ENCODE assay signal across 13 cellular contexts in genomic region chr6:36753671-36754485, GRCh38. TPM values are rescaled to one million over a fixed set of nuclear protein-coding genes. Genes with fewer than 3 reads are reported as not detected.
DNase-seq lines count a peak whose midpoint lies in the region; ATAC-seq and TF ChIP-seq lines count a peak whose summit lies in the region.
"Had no signal": no experiment of that assay in that cellular context is flagged by ENCODE, and none has a peak within 500 bp of the region (broad histone marks: within the 10 kb centered on the region; RNA-seq: fewer than 3 reads in every experiment).

No MANE protein-coding gene starts in this region.

- intact Hi-C loops in breast epithelium (cut with DNase I; ENCODE audit: low total_unique reads): loop anchor here (10.0 kb wide), 1 partner anchor 119 kb away; no protein-coding TSS in a partner anchor

- TF ChIP-seq CTCF in breast epithelium (IDR thresholded peaks at IDR 0.05): no peak

- H3K4me1 ChIP-seq in duodenal mucosa (ENCODE audit: control insufficient read depth in 1 of 2, insufficient read depth in 2 of 2, low read length in 2 of 2) (peaks cover 69 to 71% of the 10 kb centered on the region in 2 donors), breast epithelium (peaks cover 0 to 7% of the 10 kb centered on the region in 2 donors)

- no peak for TF ChIP-seq POLR2A in breast epithelium (IDR thresholded peaks at IDR 0.05)

- peak overlapping the region; percentile 38 for H3K27ac Mint-ChIP-seq in stimulated activated naive CD8-positive, alpha-beta T cell treated with anti-CD3 and anti-CD28 coated beads, Interleukin-15, Interleukin-2, amounts not matched to agents 100 ng/mL and 50 ng/mL, for 24 hours

- DNase-seq in stimulated activated naive CD8-positive, alpha-beta T cell treated with anti-CD3 and anti-CD28 coated beads, Interleukin-15, Interleukin-2, amounts not matched to agents 100 U/mL and 50 U/mL, for 24 hours: no peak
- DNase-seq in NOMO-1 treated with DMSO at 0.1 percent for 48 hours (lab: John Stamatoyannopoulos, UW; ENCODE audit: unreplicated experiment) (peak; percentile 54), breast epithelium (ENCODE audit: low spot score in 2 of 2) (no peak), NCI-H748 (lab: John Stamatoyannopoulos, UW; ENCODE audit: unreplicated experiment) (no peak)
- no peak for DNase-seq in stimulated activated CD4-positive, alpha-beta T cell treated with anti-CD3 and anti-CD28 coated beads, Interleukin-4, amount 100 ng/mL, for 24 hours
- DNase-seq: H7, retina had no signal

- no peaks in the 10 kb centered on the region for H3K36me3 Mint-ChIP-seq in stimulated activated naive CD8-positive, alpha-beta T cell treated with anti-CD3 and anti-CD28 coated beads, Interleukin-15, Interleukin-2, amounts not matched to agents 100 ng/mL and 50 ng/mL, for 24 hours (ENCODE audit: low read depth)

- ATAC-seq in stimulated activated naive CD8-positive, alpha-beta T cell treated with anti-CD3 and anti-CD28 coated beads, Interleukin-15, Interleukin-2, amounts not matched to agents 100 U/mL and 50 U/mL, for 24 hours: no peak
- no peak for ATAC-seq in GM19397 (IDR thresholded peaks at IDR 0.05; ENCODE audit: unreplicated experiment)
- ATAC-seq: HepG2 had no signal

- H3K27me3 Mint-ChIP-seq in stimulated activated naive CD8-positive, alpha-beta T cell treated with anti-CD3 and anti-CD28 coated beads, Interleukin-15, Interleukin-2, amounts not matched to agents 100 ng/mL and 50 ng/mL, for 24 hours: no peaks in the 10 kb centered on the region

- H3K4me3 ChIP-seq in duodenal mucosa (ENCODE audit: low read depth in 1 of 2, low read length in 2 of 2) (no peak overlapping the region), breast epithelium (no peak overlapping the region)

- H3K27me3 ChIP-seq in duodenal mucosa (ENCODE audit: control insufficient read depth in 1 of 2, insufficient read depth in 2 of 2, low read length in 2 of 2) (no peaks in the 10 kb centered on the region), breast epithelium (no peaks in the 10 kb centered on the region)

- H3K9me3 ChIP-seq in duodenal mucosa (ENCODE audit: control insufficient read depth in 1 of 2, low read length in 2 of 2): no peaks in the 10 kb centered on the region
- H3K9me3 ChIP-seq in breast epithelium: no peaks in the 10 kb centered on the region

- no peaks in the 10 kb centered on the region for H3K36me3 ChIP-seq in duodenal mucosa (ENCODE audit: control insufficient read depth in 1 of 2, insufficient read depth in 2 of 2, low read length in 2 of 2)
- no peaks in the 10 kb centered on the region for H3K36me3 ChIP-seq in breast epithelium

- H3K27ac ChIP-seq in duodenal mucosa (ENCODE audit: low read depth, low read length) (peak overlapping the region; percentile 53), breast epithelium (no peak overlapping the region)

- no peak overlapping the region for H3K4me3 Mint-ChIP-seq in stimulated activated naive CD8-positive, alpha-beta T cell treated with anti-CD3 and anti-CD28 coated beads, Interleukin-15, Interleukin-2, amounts not matched to agents 100 ng/mL and 50 ng/mL, for 24 hours

- H3K9me3 Mint-ChIP-seq in stimulated activated naive CD8-positive, alpha-beta T cell treated with anti-CD3 and anti-CD28 coated beads, Interleukin-15, Interleukin-2, amounts not matched to agents 100 ng/mL and 50 ng/mL, for 24 hours: no peaks in the 10 kb centered on the region

- H3K4me1 Mint-ChIP-seq in stimulated activated naive CD8-positive, alpha-beta T cell treated with anti-CD3 and anti-CD28 coated beads, Interleukin-15, Interleukin-2, amounts not matched to agents 100 ng/mL and 50 ng/mL, for 24 hours (ENCODE audit: low read depth): peaks cover 68% of the 10 kb centered on the region

- H3K9ac ChIP-seq in duodenal mucosa (ENCODE audit: low read depth in 1 of 2, low read length in 2 of 2): peak overlapping the region; percentile 12 to 39

RNA-seq across cellular contexts. Expression of gene RAB44, which starts 56.3 kb away (rescaled TPM):
- 1 to 10 TPM in 1 of 3 donors, under 1 TPM in 2; under 0.01 to 1.9 (median 0.29) TPM for total RNA-seq in breast epithelium
- total RNA-seq: activated CD8-positive, alpha-beta memory T cell treated with anti-CD3 and anti-CD28 coated beads for 36 hours; H7; HepG2; SK-MEL-5 had no signal
